8 cellular contexts compared by ENCODE assay signal in the genomic region with DNA sequence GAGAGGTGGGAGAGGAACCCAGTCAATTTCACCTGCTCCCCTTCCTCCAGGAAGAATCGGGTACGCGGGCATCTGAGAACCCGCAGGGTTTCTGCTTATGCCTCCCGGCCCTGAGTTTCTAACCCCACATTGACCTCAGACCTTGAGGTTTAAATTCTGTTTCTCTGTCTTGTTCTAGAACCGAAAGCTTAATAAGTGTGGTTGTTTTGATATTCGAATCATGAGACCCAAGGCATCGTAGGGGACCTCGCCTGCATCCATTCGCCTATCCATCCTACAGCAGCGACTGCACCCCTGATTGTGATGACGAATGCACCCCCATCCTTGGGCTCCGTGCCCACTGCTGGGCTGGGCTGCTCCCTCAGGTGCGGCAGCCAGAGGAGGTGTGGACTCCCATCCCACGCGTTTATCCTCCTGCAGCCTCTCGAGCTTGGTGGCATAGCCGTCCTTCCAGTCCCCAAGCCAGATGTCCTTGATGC.
A peak's percentile ranks its signal among the peaks of the same experiment; 100 is the strongest.
DNase-seq lines count a peak whose midpoint lies in the region; ATAC-seq and TF ChIP-seq lines count a peak whose summit lies in the region.

No MANE protein-coding gene starts in this region.

- H3K9me3 ChIP-seq in SK-N-SH (no peaks in the 10 kb centered on the region), iPS-18a (ENCODE audit: control insufficient read depth, low read depth, low read length) (no peaks in the 10 kb centered on the region), stomach smooth muscle (ENCODE audit: control insufficient read depth in 2 of 2, low read length in 2 of 2) (no peaks in the 10 kb centered on the region)

- TF ChIP-seq POLR2A in erythroblast (IDR thresholded peaks at IDR 0.05; ENCODE audit: low read length): no peak

- no peaks in the 10 kb centered on the region for H3K36me3 Mint-ChIP-seq in activated naive CD8-positive, alpha-beta T cell treated with anti-CD3 and anti-CD28 coated beads, Interleukin-2, amount 50 U/mL, for 24 hours (ENCODE audit: low read depth)

- no peak for TF ChIP-seq RAD21 in SK-N-SH (IDR thresholded peaks at IDR 0.05; ENCODE audit: low read length)

- CTCF ChIA-PET in SK-N-SH (lab: Yijun Ruan, JAX): no interaction called here

- no peaks in the 10 kb centered on the region for H3F3A ChIP-seq in SK-N-SH (replicated peaks; ENCODE audit: insufficient read depth)

- H3K36me3 ChIP-seq in SK-N-SH (replicated peaks in 1 of 2; ENCODE audit: control insufficient read depth in 1 of 2, insufficient read depth in 2 of 2, low read length in 1 of 2) (no peaks in the 10 kb centered on the region), iPS-18a (ENCODE audit: control insufficient read depth, low read depth, low read length) (no peaks in the 10 kb centered on the region), stomach smooth muscle (ENCODE audit: control insufficient read depth in 2 of 2, insufficient read depth in 2 of 2, low read length in 2 of 2) (no peaks in the 10 kb centered on the region)

- no peaks in the 10 kb centered on the region for H3K27me3 ChIP-seq in SK-N-SH (ENCODE audit: insufficient read depth)
- peaks cover 40% of the 10 kb centered on the region for H3K27me3 ChIP-seq in iPS-18a (ENCODE audit: control insufficient read depth, insufficient read depth, low read length)
- H3K27me3 ChIP-seq in stomach smooth muscle (ENCODE audit: control insufficient read depth in 1 of 2, insufficient read depth in 2 of 2, low read length in 2 of 2): peaks cover 0 to 4% of the 10 kb centered on the region in 2 donors

- no peak overlapping the region for H3K9ac ChIP-seq in SK-N-SH
- H3K9ac ChIP-seq in iPS-18a (ENCODE audit: low read length): peak overlapping the region; percentile 61
- H3K9ac ChIP-seq in stomach smooth muscle (ENCODE audit: low read length in 2 of 2): no peak overlapping the region

- peaks cover 0 to 11% of the 10 kb centered on the region in 2 experiments; a peak in 1 of 4 replicates for H3K4me1 ChIP-seq in SK-N-SH (ENCODE audit: control insufficient read depth in 1 of 2, insufficient read depth in 2 of 2, low read depth in 1 of 2, low read length in 1 of 2)
- H3K4me1 ChIP-seq in iPS-18a (ENCODE audit: control insufficient read depth, low read depth, low read length): peaks cover 5% of the 10 kb centered on the region
- H3K4me1 ChIP-seq in stomach smooth muscle (ENCODE audit: control insufficient read depth, insufficient read depth, low read length): peaks cover 26% of the 10 kb centered on the region

- peaks cover 32% of the 10 kb centered on the region for H3K27me3 Mint-ChIP-seq in activated naive CD8-positive, alpha-beta T cell treated with anti-CD3 and anti-CD28 coated beads, Interleukin-2, amount 50 U/mL, for 24 hours

- H3K9me3 Mint-ChIP-seq in activated naive CD8-positive, alpha-beta T cell treated with anti-CD3 and anti-CD28 coated beads, Interleukin-2, amount 50 U/mL, for 24 hours: no peaks in the 10 kb centered on the region

- POLR2A ChIA-PET in SK-N-SH (lab: Yijun Ruan, JAX): interaction anchor here (1.0 to 1.1 kb wide), 2 partner anchors 201 to 238 kb away, joined by 3 read pairs; no protein-coding TSS in a partner anchor

- DNase-seq in SK-N-SH (no peak), SW480 (ENCODE audit: low spot score) (no peak), erythroblast (lab: John Stamatoyannopoulos, UW) (no peak)
- no peak for DNase-seq in activated naive CD8-positive, alpha-beta T cell treated with anti-CD3 and anti-CD28 coated beads, Interleukin-2, amount 50 U/mL, for 24 hours

- H3K4me1 Mint-ChIP-seq in activated naive CD8-positive, alpha-beta T cell treated with anti-CD3 and anti-CD28 coated beads, Interleukin-2, amount 50 U/mL, for 24 hours: peaks cover 37% of the 10 kb centered on the region

- H3K27ac ChIP-seq in SK-N-SH (ENCODE audit: low read depth in 2 of 2, low read length in 1 of 2) (no peak overlapping the region), iPS-18a (ENCODE audit: low read length) (no peak overlapping the region), stomach smooth muscle (ENCODE audit: low read length) (no peak overlapping the region)

- WGBS in SK-N-SH (ENCODE audit: low lambda C conversion rate): 82% methylated on average over 17 of the region's 18 CpGs

- H3K79me2 ChIP-seq in SK-N-SH (ENCODE audit: insufficient read depth): no peaks in the 10 kb centered on the region

- H3K4me2 ChIP-seq in SK-N-SH: peak overlapping the region; percentile 69

- ATAC-seq in SK-N-SH treated with all-trans-retinoic acid at 6 μM for 48 hours: no peak
- peak; percentile 9 for ATAC-seq in activated naive CD8-positive, alpha-beta T cell treated with anti-CD3 and anti-CD28 coated beads, Interleukin-2, amount 50 U/mL, for 24 hours
- ATAC-seq in GM21447 (IDR thresholded peaks at IDR 0.05; ENCODE audit: unreplicated experiment): no peak

- TF ChIP-seq EP300 in SK-N-SH (IDR thresholded peaks at IDR 0.05; ENCODE audit: borderline replicate concordance in 1 of 2, low read depth in 1 of 2, low read length in 1 of 2): no peak

- peak overlapping the region; percentile 67; the same call in 1 of the 2 replicates for H2AFZ ChIP-seq in SK-N-SH (ENCODE audit: low read depth)

- H3K4me3 Mint-ChIP-seq in activated naive CD8-positive, alpha-beta T cell treated with anti-CD3 and anti-CD28 coated beads, Interleukin-2, amount 50 U/mL, for 24 hours: peak overlapping the region; percentile 65

- no peaks in the 10 kb centered on the region for H4K20me1 ChIP-seq in SK-N-SH (ENCODE audit: insufficient read depth)

- peak overlapping the region in 1 of 2 experiments; percentile 33; a peak in 2 of 4 replicates for H3K4me3 ChIP-seq in SK-N-SH (ENCODE audit: low read depth in 2 of 2, low read length in 1 of 2)
- H3K4me3 ChIP-seq in iPS-18a (ENCODE audit: low read length): peak overlapping the region; percentile 39
- H3K4me3 ChIP-seq in stomach smooth muscle (ENCODE audit: low read length in 2 of 2): peak overlapping the region; percentile 17 to 62

- TF ChIP-seq CTCF in SK-N-SH (IDR thresholded peaks at IDR 0.05): no peak

- H3K9me2 ChIP-seq in SK-N-SH: no peaks in the 10 kb centered on the region

- peak overlapping the region; percentile 67 for H3K27ac Mint-ChIP-seq in activated naive CD8-positive, alpha-beta T cell treated with anti-CD3 and anti-CD28 coated beads, Interleukin-2, amount 50 U/mL, for 24 hours

TF ChIP-seq in SK-N-SH, 30 proteins besides CTCF, POLR2A, EP300 and RAD21 (continues in another document):
- TF ChIP-seq RCOR1 (IDR thresholded peaks at IDR 0.05; ENCODE audit: low read length) (no peak), FOSL2 (IDR thresholded peaks at IDR 0.05; ENCODE audit: borderline replicate concordance, low read depth) (no peak), SIN3A (IDR thresholded peaks at IDR 0.05; ENCODE audit: borderline replicate concordance, low read depth, low read length) (no peak)
- TF ChIP-seq, protein P1, sequence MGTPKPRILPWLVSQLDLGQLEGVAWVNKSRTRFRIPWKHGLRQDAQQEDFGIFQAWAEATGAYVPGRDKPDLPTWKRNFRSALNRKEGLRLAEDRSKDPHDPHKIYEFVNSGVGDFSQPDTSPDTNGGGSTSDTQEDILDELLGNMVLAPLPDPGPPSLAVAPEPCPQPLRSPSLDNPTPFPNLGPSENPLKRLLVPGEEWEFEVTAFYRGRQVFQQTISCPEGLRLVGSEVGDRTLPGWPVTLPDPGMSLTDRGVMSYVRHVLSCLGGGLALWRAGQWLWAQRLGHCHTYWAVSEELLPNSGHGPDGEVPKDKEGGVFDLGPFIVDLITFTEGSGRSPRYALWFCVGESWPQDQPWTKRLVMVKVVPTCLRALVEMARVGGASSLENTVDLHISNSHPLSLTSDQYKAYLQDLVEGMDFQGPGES (IDR thresholded peaks at IDR 0.05; ENCODE audit: low read depth, low read length): no peak
- TF ChIP-seq, protein P2, sequence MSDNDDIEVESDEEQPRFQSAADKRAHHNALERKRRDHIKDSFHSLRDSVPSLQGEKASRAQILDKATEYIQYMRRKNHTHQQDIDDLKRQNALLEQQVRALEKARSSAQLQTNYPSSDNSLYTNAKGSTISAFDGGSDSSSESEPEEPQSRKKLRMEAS (IDR thresholded peaks at IDR 0.05; ENCODE audit: low read depth): no peak
- TF ChIP-seq, protein P3, sequence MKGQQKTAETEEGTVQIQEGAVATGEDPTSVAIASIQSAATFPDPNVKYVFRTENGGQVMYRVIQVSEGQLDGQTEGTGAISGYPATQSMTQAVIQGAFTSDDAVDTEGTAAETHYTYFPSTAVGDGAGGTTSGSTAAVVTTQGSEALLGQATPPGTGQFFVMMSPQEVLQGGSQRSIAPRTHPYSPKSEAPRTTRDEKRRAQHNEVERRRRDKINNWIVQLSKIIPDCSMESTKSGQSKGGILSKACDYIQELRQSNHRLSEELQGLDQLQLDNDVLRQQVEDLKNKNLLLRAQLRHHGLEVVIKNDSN (IDR thresholded peaks at IDR 0.05; ENCODE audit: borderline replicate concordance, low read depth): no peak

TF ChIP-seq in SK-N-SH treated with all-trans-retinoic acid at 6 μM for 48 hours, 23 proteins besides CTCF, POLR2A, EP300 and RAD21:
- TF ChIP-seq, protein P4, sequence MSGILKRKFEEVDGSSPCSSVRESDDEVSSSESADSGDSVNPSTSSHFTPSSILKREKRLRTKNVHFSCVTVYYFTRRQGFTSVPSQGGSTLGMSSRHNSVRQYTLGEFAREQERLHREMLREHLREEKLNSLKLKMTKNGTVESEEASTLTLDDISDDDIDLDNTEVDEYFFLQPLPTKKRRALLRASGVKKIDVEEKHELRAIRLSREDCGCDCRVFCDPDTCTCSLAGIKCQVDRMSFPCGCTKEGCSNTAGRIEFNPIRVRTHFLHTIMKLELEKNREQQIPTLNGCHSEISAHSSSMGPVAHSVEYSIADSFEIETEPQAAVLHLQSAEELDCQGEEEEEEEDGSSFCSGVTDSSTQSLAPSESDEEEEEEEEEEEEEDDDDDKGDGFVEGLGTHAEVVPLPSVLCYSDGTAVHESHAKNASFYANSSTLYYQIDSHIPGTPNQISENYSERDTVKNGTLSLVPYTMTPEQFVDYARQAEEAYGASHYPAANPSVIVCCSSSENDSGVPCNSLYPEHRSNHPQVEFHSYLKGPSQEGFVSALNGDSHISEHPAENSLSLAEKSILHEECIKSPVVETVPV (CRISPR knock-in tag; IDR thresholded peaks at IDR 0.05): no peak
- no peak for TF ChIP-seq ZC3H10 (CRISPR knock-in tag; IDR thresholded peaks at IDR 0.05)
